In genomic region chr10:119367841-119368549, GRCh38 we compare ENCODE assay signal across 24 cellular contexts.
DNase-seq lines count a peak whose midpoint lies in the region; FAIRE-seq and TF ChIP-seq lines count a peak whose summit lies in the region.
"Had no signal": no experiment of that assay in that cellular context is flagged by ENCODE, and none has a peak within 500 bp of the region (broad histone marks: within the 10 kb centered on the region; RNA-seq: fewer than 3 reads in every experiment).

No MANE protein-coding gene starts in this region.

- no peak overlapping the region for H2BK5ac ChIP-seq in mesenchymal stem cell (ENCODE audit: low read depth, low read length, poor library complexity, severe bottlenecking)

- peak overlapping the region in 2 of 4 donors; percentile 8 to 37 for H3K4me3 Mint-ChIP-seq in IgD-negative memory B cell
- H3K4me3 Mint-ChIP-seq: activated CD4-positive, alpha-beta T cell treated with anti-CD3 and anti-CD28 coated beads, Interleukin-2, amount 10 ng/mL, durations not matched to agents 24 days and 14 days; activated naive CD4-positive, alpha-beta T cell treated with anti-CD3 and anti-CD28 coated beads, Interleukin-2, amount 50 U/mL, for 24 hours; activated T-cell treated with anti-CD3 and anti-CD28 coated beads, Interleukin-2, amount 50 U/mL, for 72 hours; H9; neural crest cell had no signal

- H3K4me2 ChIP-seq in mesenchymal stem cell (ENCODE audit: low read length, poor library complexity, severe bottlenecking) = no peak overlapping the region

- H3K36me3 ChIP-seq in mesenchymal stem cell (ENCODE audit: control insufficient read depth in 1 of 2, insufficient read depth in 2 of 2, low read depth in 1 of 2, low read length in 2 of 2) (peaks cover 0 to 7% of the 10 kb centered on the region in 2 experiments), thyroid gland (no peaks in the 10 kb centered on the region), small intestine (ENCODE audit: control insufficient read depth in 2 of 2, insufficient read depth in 2 of 2, low read length in 2 of 2) (no peaks in the 10 kb centered on the region)
- H3K36me3 ChIP-seq: cardiac muscle cell had no signal

- intact Hi-C loops in thyroid gland (cut with DNase I) = no loop called here

- no peak overlapping the region for H3K4ac ChIP-seq in mesenchymal stem cell (ENCODE audit: low read depth in 1 of 2, low read length in 2 of 2)

- H3K9me3 Mint-ChIP-seq in IgD-negative memory B cell = peaks cover 0 to 2% (median 2%) of the 10 kb centered on the region in 3 donors
- H3K9me3 Mint-ChIP-seq: activated CD4-positive, alpha-beta T cell treated with anti-CD3 and anti-CD28 coated beads, Interleukin-2, amount 10 ng/mL, durations not matched to agents 24 days and 14 days; activated naive CD4-positive, alpha-beta T cell treated with anti-CD3 and anti-CD28 coated beads, Interleukin-2, amount 50 U/mL, for 24 hours; activated T-cell treated with anti-CD3 and anti-CD28 coated beads, Interleukin-2, amount 50 U/mL, for 72 hours; H9; neural crest cell had no signal

- TF ChIP-seq POLR2A in thyroid gland (IDR thresholded peaks at IDR 0.05) = no peak

- FAIRE-seq in small intestine (lab: Jason Lieb, UNC) = no peak
- FAIRE-seq: endometrium had no signal

- H2BK12ac ChIP-seq in mesenchymal stem cell (ENCODE audit: low read length in 2 of 2) = no peak overlapping the region

- H2AK5ac ChIP-seq in mesenchymal stem cell (ENCODE audit: low read length, severe bottlenecking) = no peak overlapping the region

- H3K9me3 ChIP-seq in mesenchymal stem cell (ENCODE audit: control insufficient read depth, low read length) = no peaks in the 10 kb centered on the region
- H3K9me3 ChIP-seq in thyroid gland = no peaks in the 10 kb centered on the region
- no peaks in the 10 kb centered on the region for H3K9me3 ChIP-seq in small intestine (ENCODE audit: control insufficient read depth, low read depth)
- H3K9me3 ChIP-seq: mucosa of descending colon had no signal

- H3K27ac ChIP-seq in mesenchymal stem cell (ENCODE audit: low read length, poor library complexity, severe bottlenecking) (no peak overlapping the region), thyroid gland (peak overlapping the region in 2 of 3 donors; percentile 87 to 88), small intestine (ENCODE audit: low read depth in 1 of 2, low read length in 1 of 2) (peak overlapping the region in 1 of 2 donors; percentile 83)
- H3K27ac ChIP-seq: cardiac muscle cell, HL-60, VCaP had no signal

- H3K9ac ChIP-seq in mesenchymal stem cell (ENCODE audit: low read length) = no peak overlapping the region

- H4K8ac ChIP-seq in mesenchymal stem cell (ENCODE audit: low read length) = no peak overlapping the region

- H3K27me3 Mint-ChIP-seq in IgD-negative memory B cell = peaks cover 1% of the 10 kb centered on the region
- H3K27me3 Mint-ChIP-seq: activated CD4-positive, alpha-beta T cell treated with anti-CD3 and anti-CD28 coated beads, Interleukin-2, amount 10 ng/mL, durations not matched to agents 24 days and 14 days; activated naive CD4-positive, alpha-beta T cell treated with anti-CD3 and anti-CD28 coated beads, Interleukin-2, amount 50 U/mL, for 24 hours had no signal

- 95% methylated on average over 20 of the region's 21 CpGs for WGBS in mesenchymal stem cell
- 78 to 88% methylated on average over 17 to 19 of the region's 21 CpGs for WGBS in thyroid gland, 2 donors
- 85 to 96% (median 93%) methylated on average over 21 of the region's 21 CpGs for WGBS in small intestine, 3 donors

- peaks cover 4% of the 10 kb centered on the region for H3K36me3 Mint-ChIP-seq in IgD-negative memory B cell
- H3K36me3 Mint-ChIP-seq: activated naive CD4-positive, alpha-beta T cell treated with anti-CD3 and anti-CD28 coated beads, Interleukin-2, amount 50 U/mL, for 24 hours had no signal

- H3K79me1 ChIP-seq in mesenchymal stem cell (replicated peaks; ENCODE audit: low read length, poor library complexity, severe bottlenecking) = peaks cover 8% of the 10 kb centered on the region

- no peak overlapping the region for H4K91ac ChIP-seq in mesenchymal stem cell (ENCODE audit: low read length)

- peak overlapping the region in 2 of 3 donors; percentile 94 to 96 for H3K27ac Mint-ChIP-seq in IgD-negative memory B cell
- H3K27ac Mint-ChIP-seq: activated CD4-positive, alpha-beta T cell treated with anti-CD3 and anti-CD28 coated beads, Interleukin-2, amount 10 ng/mL, durations not matched to agents 24 days and 14 days; activated naive CD4-positive, alpha-beta T cell treated with anti-CD3 and anti-CD28 coated beads, Interleukin-2, amount 50 U/mL, for 24 hours; activated T-cell treated with anti-CD3 and anti-CD28 coated beads, Interleukin-2, amount 50 U/mL, for 72 hours; H9 had no signal

- no peak overlapping the region for H3K18ac ChIP-seq in mesenchymal stem cell (ENCODE audit: low read depth in 1 of 2, low read length in 2 of 2)

- H3K4me3 ChIP-seq in mesenchymal stem cell (ENCODE audit: insufficient read depth in 1 of 2, low read depth in 1 of 2, low read length in 2 of 2) = no peak overlapping the region
- no peak overlapping the region for H3K4me3 ChIP-seq in thyroid gland (replicated peaks in 1 of 3)
- H3K4me3 ChIP-seq in small intestine (ENCODE audit: low read depth in 1 of 2, low read length in 2 of 2) = no peak overlapping the region
- H3K4me3 ChIP-seq: cardiac muscle cell, mucosa of descending colon had no signal

- DNase-seq in dermis blood vessel endothelial cell (peak; percentile 45), mesenchymal stem cell (no peak), thyroid gland (no peak), DMS 273 treated with DMSO at 0.1 percent for 48 hours (lab: John Stamatoyannopoulos, UW) (no peak), iPS-NIHi11 (ENCODE audit: low spot score) (no peak), small intestine (no peak)
- no peak for DNase-seq in activated effector memory CD4-positive, alpha-beta T cell treated with Interleukin-2 at 50 U/mL for 16 hours
- DNase-seq: activated CD4-positive, alpha-beta T cell treated with anti-CD3 and anti-CD28 coated beads, Interleukin-2, amount 10 ng/mL, durations not matched to agents 24 days and 14 days; activated T-cell treated with anti-CD3 and anti-CD28 coated beads, Interleukin-2, amount 50 U/mL, for 72 hours; anterior cingulate cortex; H9; NCI-H1092; NCI-H187 treated with DMSO at 0.1 percent for 48 hours; NCI-H2227 treated with DMSO at 0.1 percent for 48 hours; NCI-H748 treated with DMSO at 0.1 percent for 48 hours; substantia nigra had no signal

- H2BK120ac ChIP-seq in mesenchymal stem cell (ENCODE audit: low read depth, low read length) = no peak overlapping the region

- no peak overlapping the region for H3K14ac ChIP-seq in mesenchymal stem cell (ENCODE audit: low read length in 2 of 2)

- no peak overlapping the region for H2AFZ ChIP-seq in mesenchymal stem cell (ENCODE audit: low read depth, low read length)

- peak overlapping the region in 1 of 2 experiments; percentile 47 for H3K23ac ChIP-seq in mesenchymal stem cell (ENCODE audit: low read length in 2 of 2)

- peaks cover 37% of the 10 kb centered on the region for H3K4me1 ChIP-seq in mesenchymal stem cell (ENCODE audit: control insufficient read depth, insufficient read depth, low read depth, low read length)
- H3K4me1 ChIP-seq in thyroid gland = peaks cover 77 to 91% of the 10 kb centered on the region in 2 donors
- peaks cover 3 to 6% of the 10 kb centered on the region in 2 donors for H3K4me1 ChIP-seq in small intestine (ENCODE audit: control insufficient read depth in 2 of 2, insufficient read depth in 1 of 2, low read depth in 1 of 2, low read length in 1 of 2)

- peak overlapping the region; percentile 19 for H2BK15ac ChIP-seq in mesenchymal stem cell (ENCODE audit: low read depth, poor library complexity, severe bottlenecking)

- no peaks in the 10 kb centered on the region for H3K27me3 ChIP-seq in mesenchymal stem cell (ENCODE audit: control insufficient read depth in 1 of 2, insufficient read depth in 1 of 2, low read length in 2 of 2)
- H3K27me3 ChIP-seq in thyroid gland = no peaks in the 10 kb centered on the region
- no peaks in the 10 kb centered on the region for H3K27me3 ChIP-seq in small intestine (ENCODE audit: control insufficient read depth in 2 of 2, insufficient read depth in 2 of 2, low read length in 2 of 2)
- H3K27me3 ChIP-seq: cardiac muscle cell had no signal

- H3K4me1 Mint-ChIP-seq in IgD-negative memory B cell = peaks cover 29 to 35% (median 31%) of the 10 kb centered on the region in 3 donors

- TF ChIP-seq CTCF in thyroid gland (IDR thresholded peaks at IDR 0.05) = no peak
